Comparison of ENCODE assay signal across 8 cellular contexts in genomic region chr13:35164324-35164932, GRCh38.
DNase-seq lines count a peak whose midpoint lies in the region; TF ChIP-seq lines count a peak whose summit lies in the region.

No MANE protein-coding gene starts in this region.

- TF ChIP-seq CTCF in 22Rv1 (IDR thresholded peaks at IDR 0.05) (peak; percentile 83), GM12874 (IDR thresholded peaks at IDR 0.05; ENCODE audit: insufficient read depth, low read depth, low read length) (peak; percentile 35; the same call in 1 of the 2 replicates), HFFc6 (IDR thresholded peaks at IDR 0.05) (peak; percentile 86), Loucy (conservative IDR thresholded peaks at IDR 0.05; ENCODE audit: low read length) (peak; percentile 74), fibroblast of the aortic adventitia (IDR thresholded peaks at IDR 0.05; ENCODE audit: insufficient read depth, low read length) (peak; percentile 59), prostate gland (IDR thresholded peaks at IDR 0.05) (peak in 3 of 4 experiments; percentile 59 to 76 (median 68)), Calu3 (IDR thresholded peaks at IDR 0.05; ENCODE audit: unreplicated experiment) (no peak)

- H3K9ac ChIP-seq in Loucy (ENCODE audit: low read depth, low read length, poor library complexity, severe bottlenecking), result no peak overlapping the region

- H3F3A ChIP-seq in Loucy (ENCODE audit: low read depth), result no peaks in the 10 kb centered on the region

- H3K27me3 Mint-ChIP-seq in HFFc6 (ENCODE audit: insufficient read depth), result no peaks in the 10 kb centered on the region
- no peaks in the 10 kb centered on the region for H3K27me3 Mint-ChIP-seq in Calu3 (ENCODE audit: unreplicated experiment)

- no peaks in the 10 kb centered on the region for H3K9me3 ChIP-seq in Loucy (ENCODE audit: insufficient read depth, low read depth, low read length)
- no peaks in the 10 kb centered on the region for H3K9me3 ChIP-seq in prostate gland

- H3K4me3 Mint-ChIP-seq in HFFc6 (no peak overlapping the region), Calu3 (ENCODE audit: low read depth, unreplicated experiment) (no peak overlapping the region)

- intact Hi-C loops in prostate gland (cut with DNase I) (loop anchor here (5.0 kb wide), 1 partner anchor 1087 kb away; no protein-coding TSS in a partner anchor), Calu3 (cut with micrococcal nuclease; ENCODE audit: unreplicated experiment) (loop anchor here (2.0 kb wide), 1 partner anchor 1234 kb away; no protein-coding TSS in a partner anchor)

- H3K4me3 ChIP-seq in Loucy (ENCODE audit: low read length, poor library complexity, severe bottlenecking) (no peak overlapping the region), fibroblast of the aortic adventitia (ENCODE audit: low read depth, low read length) (no peak overlapping the region), prostate gland (no peak overlapping the region)

- CTCF ChIA-PET in Calu3 (lab: Charles Lee), result no interaction called here

- H3K4me1 ChIP-seq in Loucy (ENCODE audit: insufficient read depth, low read length, poor library complexity, severe bottlenecking) (peaks cover 3% of the 10 kb centered on the region), prostate gland (replicated peaks) (no peaks in the 10 kb centered on the region)

- H3K36me3 Mint-ChIP-seq in HFFc6 (ENCODE audit: low read depth) (no peaks in the 10 kb centered on the region), Calu3 (ENCODE audit: insufficient read depth, unreplicated experiment) (no peaks in the 10 kb centered on the region)

- no peaks in the 10 kb centered on the region for H3K79me2 ChIP-seq in Loucy (ENCODE audit: insufficient read depth, low read length)

- H3K4me2 ChIP-seq in Loucy (ENCODE audit: low read depth, low read length, poor library complexity, severe bottlenecking), result no peak overlapping the region

- H3K4me1 Mint-ChIP-seq in HFFc6 (ENCODE audit: low read depth) (peaks cover 6% of the 10 kb centered on the region; the same call in 1 of the 2 replicates), Calu3 (ENCODE audit: low read depth, unreplicated experiment) (peaks cover 8% of the 10 kb centered on the region)

- no peaks in the 10 kb centered on the region for H3K27me3 ChIP-seq in Loucy (ENCODE audit: insufficient read depth, low read length, poor library complexity, severe bottlenecking)
- H3K27me3 ChIP-seq in prostate gland (replicated peaks; ENCODE audit: insufficient read depth), result no peaks in the 10 kb centered on the region

- DNase-seq in HFFc6 (peak; percentile 41), SK-MEL-5 (ENCODE audit: low read depth, low spot score) (peak; percentile 64), fibroblast of the aortic adventitia (ENCODE audit: low read depth) (peak; percentile 56), prostate gland (ENCODE audit: low spot score) (no peak), Calu3 (no peak)

- H3K27ac ChIP-seq in 22Rv1, result no peak overlapping the region
- no peak overlapping the region for H3K27ac ChIP-seq in prostate gland

- no TSS peak for BruUV-seq in Calu3 (replicated peaks; lab: Mats Ljungman, UMichigan)

- in situ Hi-C loops in SK-MEL-5 (cut with HindIII; ENCODE audit: low pct_unique_long_range_greater_than_20kb, low sequenced_read_pairs), result no loop called here

- H2AFZ ChIP-seq in Loucy (ENCODE audit: low read length), result no peak overlapping the region

- H3K27ac Mint-ChIP-seq in HFFc6, result no peak overlapping the region
- H3K27ac Mint-ChIP-seq in Calu3 (ENCODE audit: unreplicated experiment), result no peak overlapping the region

- no peak for TF ChIP-seq POLR2A in prostate gland (IDR thresholded peaks at IDR 0.05)

- no peaks in the 10 kb centered on the region for H4K20me1 ChIP-seq in Loucy (ENCODE audit: insufficient read depth, low read length, poor library complexity, severe bottlenecking)

- no peaks in the 10 kb centered on the region for H3K36me3 ChIP-seq in Loucy (ENCODE audit: insufficient read depth, low read length)
- H3K36me3 ChIP-seq in prostate gland, result no peaks in the 10 kb centered on the region

- no peaks in the 10 kb centered on the region for H3K9me2 ChIP-seq in Loucy (replicated peaks; ENCODE audit: low read depth, low read length)

- H3K9me3 Mint-ChIP-seq in HFFc6 (no peaks in the 10 kb centered on the region), Calu3 (ENCODE audit: low read depth, unreplicated experiment) (no peaks in the 10 kb centered on the region)

Comparison
In these comparisons a context has a peak if more than half of its experiments do, and no peak if none do; other contexts are left out.
1. DNase-seq: peak in HFFc6 (single experiment), SK-MEL-5 (single experiment) and fibroblast of the aortic adventitia (single experiment); none in prostate gland (single experiment) and Calu3 (single experiment).